In the genomic region with DNA sequence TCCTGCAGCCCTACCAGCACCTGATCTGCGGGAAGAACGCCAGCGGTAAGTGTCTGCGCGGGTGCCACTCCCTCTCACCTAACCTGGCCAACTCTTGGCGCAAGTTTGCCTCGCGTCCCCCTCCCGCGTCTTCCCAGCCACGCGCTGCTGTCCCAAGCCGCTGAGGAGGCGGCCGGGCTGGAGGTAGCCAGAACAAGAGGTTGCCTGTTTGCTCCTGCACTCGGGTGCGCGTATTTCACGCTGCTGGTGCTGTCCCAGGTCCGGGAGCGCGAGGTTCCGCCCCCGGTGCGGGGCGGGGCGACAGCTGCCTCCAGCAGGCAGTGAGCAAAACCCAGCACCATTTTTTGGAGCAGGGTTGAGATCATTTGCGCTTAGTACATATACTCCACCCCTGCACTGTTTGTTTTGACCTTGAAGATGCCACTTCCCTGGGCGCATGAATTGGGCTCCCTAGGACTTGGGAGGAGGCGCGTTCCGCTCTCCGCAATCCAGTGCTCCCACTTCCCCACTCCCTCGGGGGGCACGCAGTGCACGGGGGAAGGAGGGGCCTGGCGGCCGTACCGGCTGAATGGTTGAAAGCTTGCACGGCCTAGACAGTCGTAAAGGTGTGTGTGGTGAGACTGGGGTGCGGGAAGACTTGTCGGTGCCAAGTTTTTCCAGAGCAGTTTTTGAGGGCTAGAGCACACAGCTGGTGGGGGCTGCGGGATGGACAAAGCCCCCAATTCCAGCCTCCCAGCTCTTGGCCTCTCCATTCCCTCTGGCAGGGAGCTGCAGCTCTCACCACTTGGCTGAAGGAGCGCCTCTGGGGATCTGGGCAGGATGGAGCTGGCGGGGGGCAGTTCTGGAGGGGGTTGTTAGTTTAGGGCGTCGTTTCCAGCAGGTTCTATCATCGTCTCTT, we compare ENCODE assay signal across 8 cellular contexts.
DNase-seq lines count a peak whose midpoint lies in the region; ATAC-seq, FAIRE-seq and TF ChIP-seq lines count a peak whose summit lies in the region.

No MANE protein-coding gene starts in this region.

- peak overlapping the region; percentile 81 for H3K4me2 ChIP-seq in A549

- peak overlapping the region; percentile 85 to 94 for H3K27ac ChIP-seq in A549
- H3K27ac ChIP-seq in coronary artery, result no peak overlapping the region
- H3K27ac ChIP-seq in mesodermal cell (ENCODE audit: low read depth, low read length, severe bottlenecking), result no peak overlapping the region

- no peak for TF ChIP-seq CTCF in A549 (IDR thresholded peaks at IDR 0.05)
- TF ChIP-seq CTCF in coronary artery (IDR thresholded peaks at IDR 0.05), result no peak

- H3K4me1 ChIP-seq in A549 (peaks cover 34% of the 10 kb centered on the region; the same call in 2 of the 3 replicates), mesodermal cell (ENCODE audit: control insufficient read depth, insufficient read depth, low read length, poor library complexity, severe bottlenecking) (no peaks in the 10 kb centered on the region)

- POLR2A ChIA-PET in A549 (lab: Yijun Ruan, JAX), result interaction anchor here (0.6 to 2.1 kb wide), 5 partner anchors 9 to 227 kb away, joined by 3 to 7 read pairs (median 4); partner anchors contain the start of gene CRY1

- CTCF ChIA-PET in A549 (lab: Yijun Ruan, JAX), result interaction anchor here (1.0 to 10.8 kb wide), 20 partner anchors 8 to 291 kb away, joined by 3 to 128 read pairs (median 4); no protein-coding TSS in a partner anchor

- DNase-seq in A549 (ENCODE audit: low read depth in 1 of 2, low spot score in 1 of 2) (peak; percentile 81 to 82), HuH-7.5 (ENCODE audit: low spot score) (peak; percentile 21), coronary artery (ENCODE audit: low spot score) (no peak), RKO (ENCODE audit: low spot score) (no peak), GF-D8 (lab: John Stamatoyannopoulos, UW) (no peak)
- peak; percentile 78 to 79 for DNase-seq in activated CD4-positive, alpha-beta T cell treated with anti-CD3 and anti-CD28 coated beads for 4 hours
- peak; percentile 66 for DNase-seq in stimulated activated CD8-positive, alpha-beta memory T cell treated with anti-CD3 and anti-CD28 coated beads, Interleukin-4, amount 100 ng/mL, for 24 hours (ENCODE audit: low read depth)

- peak; percentile 46; the same call in 1 of the 2 replicates for TF ChIP-seq POLR2A in A549 (IDR thresholded peaks at IDR 0.05; ENCODE audit: low read length)

- H3K4me3 ChIP-seq in A549 (peak overlapping the region; percentile 88), coronary artery (peak overlapping the region; percentile 63), mesodermal cell (ENCODE audit: extremely low read depth, insufficient read depth, low read length, poor library complexity, severe bottlenecking) (peak overlapping the region; percentile 45)

- 2% methylated on average over 44 of the region's 49 CpGs for WGBS in A549 (ENCODE audit: missing lambda C conversion rate)
- 0 to 2% methylated on average over 35 to 38 of the region's 49 CpGs for WGBS in mesodermal cell (ENCODE audit: insufficient coverage in 2 of 2), 2 experiments

- H3K9me3 ChIP-seq in A549, result no peaks in the 10 kb centered on the region
- H3K9me3 ChIP-seq in mesodermal cell (ENCODE audit: control insufficient read depth, low read length), result no peaks in the 10 kb centered on the region

- no peaks in the 10 kb centered on the region for H3K36me3 ChIP-seq in mesodermal cell (ENCODE audit: control insufficient read depth, insufficient read depth, low read length)

- peak; percentile 32 to 54; a peak in 5 of 6 replicates for ATAC-seq in A549

- no peak; a peak in 1 of 5 replicates for TF ChIP-seq RAD21 in A549 (conservative IDR thresholded peaks at IDR 0.05 in 1 of 2, IDR thresholded peaks at IDR 0.05 in 1 of 2)

- no peak for FAIRE-seq in A549 (lab: Jason Lieb, UNC)

- no peak for TF ChIP-seq EP300 in A549 (IDR thresholded peaks at IDR 0.05)

TF ChIP-seq in A549, 52 proteins besides CTCF, POLR2A, EP300 and RAD21:
- TF ChIP-seq RNF2 (IDR thresholded peaks at IDR 0.05; ENCODE audit: borderline replicate concordance, low read depth), result no peak; the same call in 1 of the 2 replicates
- TF ChIP-seq EHMT2 (IDR thresholded peaks at IDR 0.05; ENCODE audit: low read depth), result no peak
- TF ChIP-seq HDAC2 (IDR thresholded peaks at IDR 0.05), result peak; percentile 15; the same call in 1 of the 2 replicates
- peak; percentile 33 for TF ChIP-seq MAX (IDR thresholded peaks at IDR 0.05)
- TF ChIP-seq NPAS2 (CRISPR knock-in tag; IDR thresholded peaks at IDR 0.05; ENCODE audit: borderline replicate concordance), result no peak
- no peak for TF ChIP-seq HOXA7 (CRISPR knock-in tag; IDR thresholded peaks at IDR 0.05)
- peak; percentile 67; the same call in 1 of the 2 replicates for TF ChIP-seq REST (IDR thresholded peaks at IDR 0.05)
TF ChIP-seq in A549: peak in this region for 3.

Comparison
In these comparisons a context has a peak if more than half of its experiments do, and no peak if none do; other contexts are left out.
1. DNase-seq: peak in A549 (2 of 2), HuH-7.5 (single experiment), activated CD4-positive, alpha-beta T cell treated with anti-CD3 and anti-CD28 coated beads for 4 hours (2 of 2) and stimulated activated CD8-positive, alpha-beta memory T cell treated with anti-CD3 and anti-CD28 coated beads, Interleukin-4, amount 100 ng/mL, for 24 hours (single experiment); none in coronary artery (single experiment), RKO (single experiment) and GF-D8 (single experiment).
2. H3K27ac ChIP-seq: peak in A549 (2 of 2); none in coronary artery (0 of 2) and mesodermal cell (single experiment).
3. Peak in every context shown above with its lines, with median percentiles within 50 percentile points of each other: H3K4me3 ChIP-seq.